ENCODE assay signal across 28 cellular contexts in the genomic region with DNA sequence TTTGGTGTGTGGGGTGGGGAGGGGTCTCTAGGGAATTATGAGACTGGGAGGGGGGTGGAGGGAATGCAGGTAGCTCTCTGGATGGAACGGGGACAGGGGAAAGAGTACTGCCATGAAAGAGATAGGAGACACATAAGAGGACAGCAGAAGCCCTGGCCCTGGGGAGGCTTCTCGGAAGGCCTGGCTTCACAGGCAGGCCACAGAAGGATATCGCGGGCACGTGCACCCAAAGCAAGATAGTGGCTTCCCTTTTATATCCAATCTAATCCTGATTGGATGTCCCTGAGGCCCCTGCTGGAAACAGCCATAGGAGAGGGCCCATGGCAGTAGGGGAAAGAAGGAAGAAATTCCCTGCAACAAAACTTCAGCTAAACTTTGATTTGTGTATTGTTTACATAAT.
"Had no signal": no experiment of that assay in that cellular context is flagged by ENCODE, and none has a peak within 500 bp of the region (broad histone marks: within the 10 kb centered on the region; RNA-seq: fewer than 3 reads in every experiment).

No MANE protein-coding gene starts in this region.

- H3K4me1 ChIP-seq: body of pancreas, esophagus squamous epithelium had no signal

- DNase-seq: activated CD4-positive, alpha-beta memory T cell treated with anti-CD3 and anti-CD28 coated beads for 36 hours; activated CD4-positive, alpha-beta T cell treated with anti-CD3 and anti-CD28 coated beads for 36 hours; activated CD4-positive, alpha-beta T cell treated with anti-CD3 and anti-CD28 coated beads, Interleukin-2, amount 10 ng/mL, durations not matched to agents 24 days and 14 days; activated CD4-positive, CD25-positive, alpha-beta regulatory T cell; activated CD4-positive, CD25-positive, alpha-beta regulatory T cell treated with anti-CD3 and anti-CD28 coated beads, Interleukin-2, amount 50 U/mL, for 72 hours; activated CD8-positive, alpha-beta memory T cell treated with anti-CD3 and anti-CD28 coated beads, Interleukin-2, amount 10 ng/mL, durations not matched to agents 7 days and 5 days; activated CD8-positive, alpha-beta memory T cell treated with anti-CD3 and anti-CD28 coated beads, Interleukin-2, amount 50 U/mL, for 4 hours; activated CD8-positive, alpha-beta T cell treated with anti-CD3 and anti-CD28 coated beads, Interleukin-2, amount 10 ng/mL, durations not matched to agents 7 days and 5 days; activated effector memory CD4-positive, alpha-beta T cell treated with anti-CD3 and anti-CD28 coated beads, Interleukin-2, amount 50 U/mL, for 16 hours; activated naive CD4-positive, alpha-beta T cell treated with anti-CD3 and anti-CD28 coated beads for 36 hours; activated naive CD8-positive, alpha-beta T cell treated with anti-CD3 and anti-CD28 coated beads for 36 hours; activated naive CD8-positive, alpha-beta T cell treated with anti-CD3 and anti-CD28 coated beads, Interleukin-2, amount 50 U/mL, for 24 hours; activated T-cell treated with anti-CD3 and anti-CD28 coated beads, Interleukin-2, amount 50 U/mL, for 1 hour; activated T-cell treated with anti-CD3 and anti-CD28 coated beads, Interleukin-2, amount 50 U/mL, for 48 hours; amygdala; aorta; body of pancreas; cortex of kidney; dermis blood vessel endothelial cell; effector CD4-positive, alpha-beta T cell; effector memory CD8-positive, alpha-beta T cell; esophagus squamous epithelium; foreskin melanocyte; T-helper 2 cell had no signal

- H3K4me3 ChIP-seq: adrenal gland, body of pancreas, esophagus squamous epithelium had no signal

- H3K27me3 ChIP-seq: adrenal gland, body of pancreas, esophagus squamous epithelium had no signal

- H3K27ac ChIP-seq: adrenal gland, body of pancreas, epithelial cell of prostate, esophagus squamous epithelium had no signal

- H3K9me3 ChIP-seq: adrenal gland, body of pancreas, esophagus squamous epithelium had no signal

- H3K36me3 ChIP-seq: adrenal gland had no signal

- FAIRE-seq: endometrium, endothelial cell of umbilical vein had no signal

- ATAC-seq: activated CD4-positive, alpha-beta T cell treated with anti-CD3 and anti-CD28 coated beads for 36 hours; activated CD8-positive, alpha-beta memory T cell treated with anti-CD3 and anti-CD28 coated beads, Interleukin-2, amount 10 ng/mL, durations not matched to agents 7 days and 5 days; activated CD8-positive, alpha-beta T cell treated with anti-CD3 and anti-CD28 coated beads, Interleukin-2, amount 10 ng/mL, durations not matched to agents 7 days and 5 days; activated naive CD8-positive, alpha-beta T cell treated with anti-CD3 and anti-CD28 coated beads, Interleukin-2, amount 50 U/mL, for 24 hours; body of pancreas; effector memory CD8-positive, alpha-beta T cell had no signal
